In genomic region chr11:65261591-65262380, GRCh38 we compare ENCODE assay signal across 8 cellular contexts. TPM values are rescaled to one million over a fixed set of nuclear protein-coding genes. Genes with fewer than 3 reads are reported as not detected.
A peak's percentile ranks its signal among the peaks of the same experiment; 100 is the strongest.
DNase-seq lines count a peak whose midpoint lies in the region; ATAC-seq and TF ChIP-seq lines count a peak whose summit lies in the region.

POLA2 (plus strand) TSS chr11:65261962; CDS start chr11:65262293, 331 bp downstream.

- 0 to 2% (median 1%) methylated on average over 18 to 66 of the region's 66 CpGs for WGBS in adrenal gland, 4 donors
- WGBS in heart right ventricle, 2 donors, result 0% methylated on average over 66 of the region's 66 CpGs

- no peak for TF ChIP-seq CTCF in GM13976 (IDR thresholded peaks at IDR 0.05; ENCODE audit: borderline replicate concordance, control extremely low read depth, extremely low read depth, insufficient read depth, missing control alignments)
- no peak for TF ChIP-seq CTCF in adrenal gland (IDR thresholded peaks at IDR 0.05)
- no peak for TF ChIP-seq CTCF in heart right ventricle (IDR thresholded peaks at IDR 0.05)
- TF ChIP-seq CTCF in upper lobe of right lung (IDR thresholded peaks at IDR 0.05), result no peak

- intact Hi-C loops in adrenal gland (cut with DNase I) (no loop called here), heart right ventricle (cut with DNase I) (no loop called here), posterior vena cava (cut with DNase I) (no loop called here), upper lobe of right lung (cut with DNase I) (no loop called here)

- TF ChIP-seq POLR2A in adrenal gland (IDR thresholded peaks at IDR 0.05), result peak; percentile 82 to 84

- peak; percentile 91 for ATAC-seq in HG02870 (IDR thresholded peaks at IDR 0.05; ENCODE audit: unreplicated experiment)
- peak; percentile 96 to 98 (median 96) for ATAC-seq in heart right ventricle
- peak; percentile 98 for ATAC-seq in upper lobe of right lung

- DNase-seq in GM13976 (ENCODE audit: low spot score) (peak; percentile 99), NCI-H146 treated with DMSO at 0.1 percent for 48 hours (lab: John Stamatoyannopoulos, UW; ENCODE audit: unreplicated experiment) (peak; percentile 88), T-helper 1 cell (peak; percentile 90 to 98 (median 93)), adrenal gland (peak; percentile 94 to 97 (median 96)), heart right ventricle (peak; percentile 95 to 97), posterior vena cava (ENCODE audit: low spot score) (peak; percentile 99), upper lobe of right lung (peak; percentile 97)

- H3K9me3 ChIP-seq in adrenal gland (replicated peaks in 1 of 3), result no peaks in the 10 kb centered on the region
- no peaks in the 10 kb centered on the region for H3K9me3 ChIP-seq in heart right ventricle
- no peaks in the 10 kb centered on the region for H3K9me3 ChIP-seq in upper lobe of right lung

- H3K4me3 ChIP-seq in adrenal gland (peak within 1 kb of the TSS in 3 of 4 donors; percentile 49 to 64 (median 58)), heart right ventricle (peak within 1 kb of the TSS; percentile 51 to 90 (median 74)), upper lobe of right lung (peak within 1 kb of the TSS; percentile 75)

- H3K4me1 ChIP-seq in adrenal gland (replicated peaks in 1 of 2) (peaks cover 9% of the 10 kb centered on the region in 2 donors), heart right ventricle (peaks cover 4 to 21% (median 11%) of the 10 kb centered on the region in 9 donors), upper lobe of right lung (peaks cover 7% of the 10 kb centered on the region)

- H3K36me3 ChIP-seq in adrenal gland (replicated peaks in 1 of 2) (no peaks in the 10 kb centered on the region), heart right ventricle (peaks cover 0 to 8% (median 0%) of the 10 kb centered on the region in 9 donors), upper lobe of right lung (no peaks in the 10 kb centered on the region)

- H3K27ac ChIP-seq in adrenal gland, result peak within 1 kb of the TSS; percentile 83 to 93 (median 88)
- H3K27ac ChIP-seq in heart right ventricle, result peak within 1 kb of the TSS; percentile 63 to 96 (median 90)
- H3K27ac ChIP-seq in upper lobe of right lung, result peak within 1 kb of the TSS; percentile 95

- in situ Hi-C loops in GM13976 (cut with MboI; ENCODE audit: low sequenced_read_pairs, unreplicated experiment), result no loop called here

- no peaks in the 10 kb centered on the region for H3K27me3 ChIP-seq in adrenal gland
- H3K27me3 ChIP-seq in heart right ventricle, result no peaks in the 10 kb centered on the region
- no peaks in the 10 kb centered on the region for H3K27me3 ChIP-seq in upper lobe of right lung

RNA-seq across cellular contexts. Expression of gene POLA2, which starts in this region (rescaled TPM):
- 10 to 100 TPM in 1 of 8 donors, 1 to 10 TPM in 7; 3.9 to 12.2 (median 6.9) TPM for total RNA-seq in adrenal gland
- 1 to 10 TPM; 4.3 to 8.3 (median 7.9) TPM for polyA plus RNA-seq in adrenal gland
- 1 to 10 TPM; 2.3 to 7.3 (median 3.8) TPM for total RNA-seq in heart right ventricle
- polyA plus RNA-seq in heart right ventricle, result 1 to 10 TPM; 8.6 to 9.4 TPM
- 1 to 10 TPM; 6.0 to 6.1 TPM for total RNA-seq in posterior vena cava
- 9.5 TPM for total RNA-seq in upper lobe of right lung

Comparison
In these comparisons a context has a peak if more than half of its experiments do, and no peak if none do; other contexts are left out.
1. Peak in every context shown above with its lines: DNase-seq, ATAC-seq, H3K4me3 ChIP-seq and H3K27ac ChIP-seq.